In the genomic region with DNA sequence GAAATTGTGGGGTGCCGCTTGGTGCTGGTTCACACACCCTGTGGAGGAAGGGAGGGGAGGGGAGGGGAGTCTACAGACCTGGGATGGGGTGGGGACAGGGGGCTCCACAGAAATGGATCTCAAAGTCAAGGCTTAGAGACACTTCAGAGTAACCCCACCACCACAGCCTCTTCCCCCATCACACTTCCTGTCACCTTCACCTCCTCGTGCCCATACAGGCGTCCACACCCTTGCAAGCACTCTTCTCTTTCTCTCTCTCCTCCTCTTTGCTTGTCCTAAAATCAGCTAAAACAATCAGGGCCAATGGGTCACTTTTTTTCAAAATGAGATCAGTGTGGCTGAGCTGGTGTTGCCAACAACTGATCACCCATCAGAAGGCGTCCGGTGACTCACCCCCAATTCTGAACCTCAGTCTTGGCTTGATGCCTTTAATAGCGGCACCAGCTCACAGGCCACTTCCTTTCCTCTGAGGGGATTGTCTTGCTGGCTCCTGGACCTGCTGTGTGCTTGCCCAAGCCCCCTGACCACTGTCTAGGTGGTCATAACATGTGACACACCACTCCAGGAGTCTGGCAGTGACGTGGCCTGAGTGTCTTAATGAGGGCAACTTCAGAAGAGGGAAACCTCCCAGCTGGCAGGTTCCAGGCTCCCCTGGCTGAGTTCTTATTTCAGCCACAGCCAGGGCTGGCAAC, we compare ENCODE assay signal across 8 cellular contexts. TPM values are rescaled to one million over a fixed set of nuclear protein-coding genes. Genes with fewer than 3 reads are reported as not detected.
DNase-seq lines count a peak whose midpoint lies in the region; ATAC-seq and TF ChIP-seq lines count a peak whose summit lies in the region.

No MANE protein-coding gene starts in this region.

- H3K36me3 ChIP-seq in right lobe of liver (no peaks in the 10 kb centered on the region), transverse colon (no peaks in the 10 kb centered on the region)

- TF ChIP-seq CTCF in right lobe of liver (IDR thresholded peaks at IDR 0.05) (no peak), transverse colon (IDR thresholded peaks at IDR 0.05) (no peak)

- H3K27ac ChIP-seq in right lobe of liver = no peak overlapping the region
- H3K27ac ChIP-seq in transverse colon = no peak overlapping the region

- DNase-seq in ELR (ENCODE audit: low read depth) = peak; percentile 84
- DNase-seq in OCI-M1 (lab: John Stamatoyannopoulos, UW) = peak; percentile 65
- peak; percentile 51 for DNase-seq in activated naive CD8-positive, alpha-beta T cell treated with anti-CD3 and anti-CD28 coated beads for 36 hours
- DNase-seq in right lobe of liver = no peak
- DNase-seq in transverse colon = peak; percentile 19

- H3K27me3 Mint-ChIP-seq in activated naive CD8-positive, alpha-beta T cell treated with anti-CD3 and anti-CD28 coated beads for 36 hours = peaks cover 50% of the 10 kb centered on the region

- H3K27me3 ChIP-seq in right lobe of liver (peaks cover 4 to 22% of the 10 kb centered on the region in 2 donors), transverse colon (peaks cover 72% of the 10 kb centered on the region)

- no peak overlapping the region for H3K27ac Mint-ChIP-seq in activated naive CD8-positive, alpha-beta T cell treated with anti-CD3 and anti-CD28 coated beads for 36 hours

- H3K9me3 Mint-ChIP-seq in activated naive CD8-positive, alpha-beta T cell treated with anti-CD3 and anti-CD28 coated beads for 36 hours = no peaks in the 10 kb centered on the region

- WGBS in right lobe of liver (ENCODE audit: insufficient coverage, low coverage, low lambda C conversion rate, missing lambda C conversion rate) = 26% methylated on average over 5 of the region's 7 CpGs
- 11 to 18% methylated on average over 3 to 7 of the region's 7 CpGs for WGBS in transverse colon (ENCODE audit: low coverage in 1 of 2), 2 donors

- intact Hi-C loops in right lobe of liver (cut with DNase I) = no loop called here
- intact Hi-C loops in transverse colon (cut with DNase I; ENCODE audit: low total_unique reads) = no loop called here

- peaks cover 0 to 16% (median 0%) of the 10 kb centered on the region in 4 donors for H3K4me1 ChIP-seq in right lobe of liver
- peaks cover 4 to 21% (median 17%) of the 10 kb centered on the region in 4 donors for H3K4me1 ChIP-seq in transverse colon

- peaks cover 27% of the 10 kb centered on the region for H3K4me1 Mint-ChIP-seq in activated naive CD8-positive, alpha-beta T cell treated with anti-CD3 and anti-CD28 coated beads for 36 hours

- no peaks in the 10 kb centered on the region for H3K36me3 Mint-ChIP-seq in activated naive CD8-positive, alpha-beta T cell treated with anti-CD3 and anti-CD28 coated beads for 36 hours

- H3K9me3 ChIP-seq in right lobe of liver (no peaks in the 10 kb centered on the region), transverse colon (no peaks in the 10 kb centered on the region)

- peak overlapping the region; percentile 11 for H3K4me3 Mint-ChIP-seq in activated naive CD8-positive, alpha-beta T cell treated with anti-CD3 and anti-CD28 coated beads for 36 hours

- H3K4me3 ChIP-seq in right lobe of liver (no peak overlapping the region), transverse colon (no peak overlapping the region)

- in situ Hi-C loops in transverse colon (cut with MboI; ENCODE audit: low pct_ligation_motif_present in 1 of 4, low pct_unique_long_range_greater_than_20kb in 1 of 4, low sequenced_read_pairs in 3 of 4) = no loop called here

- TF ChIP-seq POLR2A in right lobe of liver (IDR thresholded peaks at IDR 0.05) (no peak), transverse colon (IDR thresholded peaks at IDR 0.05) (no peak)

- no peak for TF ChIP-seq EP300 in transverse colon (IDR thresholded peaks at IDR 0.05; ENCODE audit: low read depth)

- ATAC-seq in right lobe of liver (peak in 3 of 4 donors; percentile 11 to 73 (median 13)), HG03354 (IDR thresholded peaks at IDR 0.05; ENCODE audit: poor library complexity, severe bottlenecking, unreplicated experiment) (no peak), GM21825 (IDR thresholded peaks at IDR 0.05; ENCODE audit: unreplicated experiment) (no peak), GM19397 (IDR thresholded peaks at IDR 0.05; ENCODE audit: unreplicated experiment) (no peak)

RNA-seq across cellular contexts. Expression of gene DRAXIN, which starts 1.5 kb away (rescaled TPM):
- total RNA-seq in activated naive CD8-positive, alpha-beta T cell treated with anti-CD3 and anti-CD28 coated beads for 36 hours = under 1 TPM; 0.08 to 0.16 TPM
- total RNA-seq in right lobe of liver (not detected), transverse colon (under 1 TPM in 2 of 4 donors, not detected in 2; 0.14 to 0.16 TPM)

RNA-seq across cellular contexts. Expression of gene MAD2L2, which starts 12.1 kb away (rescaled TPM):
- 10 to 100 TPM; 71.9 to 72.1 TPM for total RNA-seq in activated naive CD8-positive, alpha-beta T cell treated with anti-CD3 and anti-CD28 coated beads for 36 hours
- total RNA-seq in right lobe of liver (10 to 100 TPM; 18.0 to 66.4 (median 29.7) TPM), transverse colon (10 to 100 TPM in 1 of 4 donors, 1 to 10 TPM in 3; 5.2 to 11.4 (median 7.1) TPM)

RNA-seq across cellular contexts. Expression of gene FBXO6, which starts 29.0 kb away (rescaled TPM):
- 10 to 100 TPM; 15.5 to 16.8 TPM for total RNA-seq in activated naive CD8-positive, alpha-beta T cell treated with anti-CD3 and anti-CD28 coated beads for 36 hours
- 10 to 100 TPM in 4 of 6 experiments, 1 to 10 TPM in 2; 7.0 to 21.1 (median 11.5) TPM for total RNA-seq in right lobe of liver
- 1 to 10 TPM; 4.4 to 8.9 (median 5.2) TPM for total RNA-seq in transverse colon

RNA-seq across cellular contexts. Expression of gene FBXO44, which starts 38.4 kb away (rescaled TPM):
- 10 to 100 TPM; 14.4 to 15.9 TPM for total RNA-seq in activated naive CD8-positive, alpha-beta T cell treated with anti-CD3 and anti-CD28 coated beads for 36 hours
- total RNA-seq in right lobe of liver (10 to 100 TPM in 4 of 6 experiments, 1 to 10 TPM in 2; 8.7 to 15.3 (median 10.5) TPM), transverse colon (10 to 100 TPM in 2 of 4 donors, 1 to 10 TPM in 2; 3.2 to 10.5 (median 6.9) TPM)

RNA-seq across cellular contexts. Expression of gene FBXO2, which starts 38.8 kb away (rescaled TPM):
- 1 to 10 TPM; 1.5 to 1.7 TPM for total RNA-seq in activated naive CD8-positive, alpha-beta T cell treated with anti-CD3 and anti-CD28 coated beads for 36 hours
- total RNA-seq in right lobe of liver = 10 to 100 TPM in 4 of 6 experiments, 1 to 10 TPM in 2; 6.6 to 23.7 (median 16.0) TPM
- 1 to 10 TPM in 1 of 4 donors, under 1 TPM in 1, not detected in 2; 0.82 to 3.7 TPM for total RNA-seq in transverse colon

Comparison
In these comparisons a context has a peak if more than half of its experiments do, and no peak if none do; other contexts are left out.
1. DNase-seq: peak in ELR (single experiment), OCI-M1 (single experiment), activated naive CD8-positive, alpha-beta T cell treated with anti-CD3 and anti-CD28 coated beads for 36 hours (single experiment) and transverse colon (single experiment); none in right lobe of liver (0 of 3).
2. ATAC-seq: peak in right lobe of liver (3 of 4); none in HG03354 (single experiment), GM21825 (single experiment) and GM19397 (single experiment).